Comparison of ENCODE assay signal across 21 cellular contexts in genomic region chr14:24995016-24995415, GRCh38. TPM values are rescaled to one million over a fixed set of nuclear protein-coding genes. Genes with fewer than 3 reads are reported as not detected.
"Had no signal": no experiment of that assay in that cellular context is flagged by ENCODE, and none has a peak within 500 bp of the region (broad histone marks: within the 10 kb centered on the region; RNA-seq: fewer than 3 reads in every experiment).

No MANE protein-coding gene starts in this region.

- ATAC-seq: effector memory CD8-positive, alpha-beta T cell; esophagus mucosa; foreskin keratinocyte; gastrocnemius medialis; gastroesophageal sphincter; heart left ventricle; heart right ventricle had no signal

- DNase-seq: colonic mucosa; cortex of kidney; dermis blood vessel endothelial cell; dorsolateral prefrontal cortex; effector CD4-positive, alpha-beta T cell; effector CD8-positive, alpha-beta T cell; effector memory CD4-positive, alpha-beta T cell; effector memory CD8-positive, alpha-beta T cell; endodermal cell; erythroblast; esophagus squamous epithelium; foreskin fibroblast; foreskin keratinocyte; gastrocnemius medialis; glutamatergic neuron; head of caudate nucleus; heart left ventricle; heart right ventricle had no signal

RNA-seq across cellular contexts. Expression of gene STXBP6, which starts 54.9 kb away (rescaled TPM):
- total RNA-seq: endothelial cell of umbilical vein had no signal
